Comparison of ENCODE assay signal across 8 cellular contexts in genomic region chr14:30283822-30284446, GRCh38.
A peak's percentile ranks its signal among the peaks of the same experiment; 100 is the strongest.
DNase-seq lines count a peak whose midpoint lies in the region; FAIRE-seq and TF ChIP-seq lines count a peak whose summit lies in the region.

No MANE protein-coding gene starts in this region.

- no peak overlapping the region for H3K27ac ChIP-seq in thyroid gland

- FAIRE-seq in GM12891 (lab: Jason Lieb, UNC) = no peak

- peaks cover 0 to 4% of the 10 kb centered on the region in 2 donors for H3K4me1 ChIP-seq in thyroid gland

- TF ChIP-seq CTCF in fibroblast of the aortic adventitia (IDR thresholded peaks at IDR 0.05; ENCODE audit: insufficient read depth, low read length) (peak; percentile 92), thyroid gland (IDR thresholded peaks at IDR 0.05) (peak; percentile 33 to 80 (median 54))

- TF ChIP-seq POLR2A in thyroid gland (IDR thresholded peaks at IDR 0.05) = no peak
- no peak for TF ChIP-seq POLR2A in GM12891 (IDR thresholded peaks at IDR 0.05; ENCODE audit: low read depth, low read length)

- H3K9me3 ChIP-seq in thyroid gland = no peaks in the 10 kb centered on the region

- DNase-seq in NCI-H2107 (lab: John Stamatoyannopoulos, UW) = peak; percentile 23
- no peak for DNase-seq in NCI-H2107 treated with DMSO at 0.1 percent for 48 hours (lab: John Stamatoyannopoulos, UW; ENCODE audit: unreplicated experiment)
- DNase-seq in H7 = peak; percentile 22
- peak; percentile 37 for DNase-seq in RPMI7951 (ENCODE audit: low read depth)
- peak; percentile 67 for DNase-seq in fibroblast of the aortic adventitia (ENCODE audit: low read depth)
- DNase-seq in thyroid gland = peak; percentile 55 to 69
- DNase-seq in GM12891 (ENCODE audit: insufficient read length, low spot score) = no peak
- DNase-seq in T-helper 9 cell = no peak

- 42 to 56% methylated on average over 2 of the region's 2 CpGs for WGBS in thyroid gland, 2 donors

- intact Hi-C loops in thyroid gland (cut with DNase I) = no loop called here

- no peaks in the 10 kb centered on the region for H3K27me3 ChIP-seq in H7 (ENCODE audit: control insufficient read depth, insufficient read depth, low read length)
- no peaks in the 10 kb centered on the region for H3K27me3 ChIP-seq in thyroid gland

- H3K4me3 ChIP-seq in H7 (ENCODE audit: insufficient read depth, low read depth, low read length) = no peak overlapping the region
- H3K4me3 ChIP-seq in fibroblast of the aortic adventitia (ENCODE audit: low read depth, low read length) = no peak overlapping the region
- no peak overlapping the region for H3K4me3 ChIP-seq in thyroid gland (replicated peaks in 1 of 3)

- no peaks in the 10 kb centered on the region for H3K36me3 ChIP-seq in H7 (replicated peaks; ENCODE audit: control insufficient read depth, insufficient read depth, low read length)
- H3K36me3 ChIP-seq in thyroid gland = no peaks in the 10 kb centered on the region

TF ChIP-seq in GM12891, 5 proteins besides CTCF, POLR2A, EP300 and RAD21:
- TF ChIP-seq TAF1 (IDR thresholded peaks at IDR 0.05; ENCODE audit: low read depth, low read length) = no peak
- no peak for TF ChIP-seq POLR2AphosphoS5 (IDR thresholded peaks at IDR 0.05; ENCODE audit: low read depth, low read length)
- TF ChIP-seq SPI1 (IDR thresholded peaks at IDR 0.05; ENCODE audit: low read depth, low read length) = no peak
- no peak for TF ChIP-seq PAX5 (IDR thresholded peaks at IDR 0.05; ENCODE audit: insufficient read depth, low read length, severe bottlenecking)
- TF ChIP-seq POU2F2 (IDR thresholded peaks at IDR 0.05; ENCODE audit: low read depth, low read length) = no peak

Comparison
In these comparisons a context has a peak if more than half of its experiments do, and no peak if none do; other contexts are left out.
1. DNase-seq: peak in NCI-H2107 (single experiment), H7 (single experiment), RPMI7951 (single experiment), fibroblast of the aortic adventitia (single experiment) and thyroid gland (2 of 2); none in NCI-H2107 treated with DMSO at 0.1 percent for 48 hours (single experiment), GM12891 (single experiment) and T-helper 9 cell (single experiment).